In genomic region chrX:12979011-12979629, GRCh38 we compare ENCODE assay signal across 8 cellular contexts. TPM values are rescaled to one million over a fixed set of nuclear protein-coding genes. Genes with fewer than 3 reads are reported as not detected.
A peak's percentile ranks its signal among the peaks of the same experiment; 100 is the strongest.
DNase-seq lines count a peak whose midpoint lies in the region; ATAC-seq and TF ChIP-seq lines count a peak whose summit lies in the region.

No MANE protein-coding gene starts in this region.

- no peak overlapping the region; the same call in 1 of the 2 replicates for H3K14ac ChIP-seq in IMR-90 (replicated peaks; ENCODE audit: low read depth, low read length)

- H3K79me1 ChIP-seq in IMR-90 (ENCODE audit: low read depth in 1 of 2, low read length in 2 of 2), result peaks cover 0 to 6% of the 10 kb centered on the region in 2 experiments; a peak in 1 of 4 replicates

- peaks cover 12% of the 10 kb centered on the region; the same call in 1 of the 2 replicates for H4K20me1 ChIP-seq in IMR-90 (ENCODE audit: insufficient read depth, low read length)
- H4K20me1 ChIP-seq in neural cell (ENCODE audit: insufficient read depth), result no peaks in the 10 kb centered on the region

- peaks cover 50 to 72% (median 71%) of the 10 kb centered on the region in 3 donors for H3K4me1 Mint-ChIP-seq in CD8-positive, alpha-beta memory T cell

- H3K9ac ChIP-seq in IMR-90 (ENCODE audit: low read depth, low read length) (no peak overlapping the region), neural cell (ENCODE audit: low read length) (peak overlapping the region; percentile 98)

- no peak for TF ChIP-seq RAD21 in IMR-90 (IDR thresholded peaks at IDR 0.05; ENCODE audit: low read length)
- no peak for TF ChIP-seq RAD21 in neural cell (conservative IDR thresholded peaks at IDR 0.05)

- peaks cover 0 to 7% (median 0%) of the 10 kb centered on the region in 5 donors for H3K9me3 Mint-ChIP-seq in CD8-positive, alpha-beta memory T cell

- POLR2A ChIA-PET in CD8-positive, alpha-beta memory T cell (lab: Charles Lee), result interaction anchor here (0.8 to 15.0 kb wide), 14 partner anchors 11 to 112 kb away, joined by 3 to 194 read pairs (median 12); no protein-coding TSS in a partner anchor
- POLR2A ChIA-PET in IMR-90 (lab: Charles Lee; ENCODE audit: unreplicated experiment), result interaction anchor here (0.5 to 1.5 kb wide), 8 partner anchors 33 to 509 kb away, joined by 3 to 9 read pairs (median 4); no protein-coding TSS in a partner anchor

- H3K27ac ChIP-seq in CD8-positive, alpha-beta memory T cell (ENCODE audit: low read depth, low read length), result peak overlapping the region; percentile 65
- H3K27ac ChIP-seq in IMR-90 (ENCODE audit: insufficient read depth, low read length), result peak overlapping the region; percentile 74; the same call in 1 of the 2 replicates
- H3K27ac ChIP-seq in caudate nucleus (ENCODE audit: low read depth, low read length), result peak overlapping the region; percentile 18
- peak overlapping the region; percentile 99 for H3K27ac ChIP-seq in neural cell (ENCODE audit: low read length)

- no peak for TF ChIP-seq CTCF in IMR-90 (conservative IDR thresholded peaks at IDR 0.05; ENCODE audit: low read depth, low read length)
- TF ChIP-seq CTCF in neural cell (IDR thresholded peaks at IDR 0.05; ENCODE audit: poor library complexity, severe bottlenecking), result no peak

- peak overlapping the region; percentile 59; the same call in 1 of the 2 replicates for H3K23ac ChIP-seq in IMR-90 (ENCODE audit: low read depth, low read length)

- no peaks in the 10 kb centered on the region for H3F3A ChIP-seq in neural cell (ENCODE audit: insufficient read depth, low read length, poor library complexity, severe bottlenecking)

- intact Hi-C loops in IMR-90 (cut with micrococcal nuclease), result loop anchor here (2.0 to 10.0 kb wide), 5 partner anchors 96 to 398 kb away; no protein-coding TSS in a partner anchor

- DNase-seq in CD8-positive, alpha-beta memory T cell, result no peak
- DNase-seq in IMR-90 (no peak), caudate nucleus (lab: John Stamatoyannopoulos, UW) (no peak), DMS53 (lab: John Stamatoyannopoulos, UW) (no peak), NCI-H510A (lab: John Stamatoyannopoulos, UW) (no peak), COLO829 (ENCODE audit: low spot score) (no peak)
- no peak for DNase-seq in effector CD8-positive, alpha-beta T cell (lab: John Stamatoyannopoulos, UW)

- H3K9me2 ChIP-seq in neural cell (ENCODE audit: insufficient read depth, low read length), result no peaks in the 10 kb centered on the region

- H2AFZ ChIP-seq in IMR-90 (replicated peaks; ENCODE audit: low read length, poor library complexity) (no peak overlapping the region), neural cell (ENCODE audit: low read depth, low read length) (no peak overlapping the region)

- peak overlapping the region; percentile 66; the same call in 1 of the 2 replicates for H3K18ac ChIP-seq in IMR-90 (ENCODE audit: low read depth, low read length)

- peak overlapping the region; percentile 77 for H3K4me3 ChIP-seq in CD8-positive, alpha-beta memory T cell (ENCODE audit: low read length)
- H3K4me3 ChIP-seq in IMR-90 (ENCODE audit: insufficient read depth, low read depth, low read length) (no peak overlapping the region), neural cell (ENCODE audit: low read length) (peak overlapping the region; percentile 88)

- H2BK15ac ChIP-seq in IMR-90 (ENCODE audit: low read depth, low read length), result 0 out of 3 replicates have a peak overlapping the region, but pooled peaks have one; percentile 62

- H3K36me3 Mint-ChIP-seq in CD8-positive, alpha-beta memory T cell, result peaks cover 27 to 45% (median 28%) of the 10 kb centered on the region in 3 donors

- peak overlapping the region; percentile 38; the same call in 1 of the 2 replicates for H4K5ac ChIP-seq in IMR-90 (ENCODE audit: low read depth, low read length)

- no peaks in the 10 kb centered on the region for H3K27me3 ChIP-seq in CD8-positive, alpha-beta memory T cell (ENCODE audit: insufficient read depth, low read length, poor library complexity, severe bottlenecking)
- no peaks in the 10 kb centered on the region for H3K27me3 ChIP-seq in IMR-90 (ENCODE audit: control insufficient read depth, insufficient read depth, low read length)
- H3K27me3 ChIP-seq in neural cell (ENCODE audit: insufficient read depth, low read depth, low read length), result no peaks in the 10 kb centered on the region

- H3K9me3 ChIP-seq in CD8-positive, alpha-beta memory T cell (ENCODE audit: low read length), result no peaks in the 10 kb centered on the region
- H3K9me3 ChIP-seq in IMR-90 (ENCODE audit: control insufficient read depth, insufficient read depth, low read length) (no peaks in the 10 kb centered on the region), neural cell (ENCODE audit: low read length) (no peaks in the 10 kb centered on the region)

- H2BK120ac ChIP-seq in IMR-90 (ENCODE audit: low read depth, low read length), result peak overlapping the region; percentile 67

- peak overlapping the region; percentile 72; the same call in 1 of the 2 replicates for H4K91ac ChIP-seq in IMR-90 (ENCODE audit: insufficient read depth, low read depth, low read length)

- peaks cover 50% of the 10 kb centered on the region for H3K79me2 ChIP-seq in neural cell (replicated peaks; ENCODE audit: insufficient read depth, low read length)

- H3K4me2 ChIP-seq in IMR-90 (ENCODE audit: low read depth, low read length) (peak overlapping the region; percentile 35; the same call in 1 of the 2 replicates), neural cell (ENCODE audit: low read length) (peak overlapping the region; percentile 78)

- H2BK20ac ChIP-seq in IMR-90 (ENCODE audit: low read depth, low read length), result 0 out of 2 replicates have a peak overlapping the region, but pooled peaks have one; percentile 17

- in situ Hi-C loops in IMR-90 (cut with MboI; ENCODE audit: low sequenced_read_pairs), result no loop called here

- peaks cover 56% of the 10 kb centered on the region for H3K4me1 ChIP-seq in CD8-positive, alpha-beta memory T cell (ENCODE audit: insufficient read depth, low read length)
- no peaks in the 10 kb centered on the region; the same call in 1 of the 2 replicates for H3K4me1 ChIP-seq in IMR-90 (ENCODE audit: control insufficient read depth, insufficient read depth, low read length)

- no peak overlapping the region for H2AK9ac ChIP-seq in IMR-90 (replicated peaks; ENCODE audit: low read depth, low read length, poor library complexity)

- no peaks in the 10 kb centered on the region for H3K9me1 ChIP-seq in IMR-90 (ENCODE audit: insufficient read depth, low read length)

- no peak for TF ChIP-seq POLR2A in IMR-90 (IDR thresholded peaks at IDR 0.05; ENCODE audit: low read depth, low read length)

- peaks cover 22% of the 10 kb centered on the region for H3K36me3 ChIP-seq in CD8-positive, alpha-beta memory T cell (ENCODE audit: insufficient read depth, low read length)
- H3K36me3 ChIP-seq in IMR-90 (ENCODE audit: control insufficient read depth, insufficient read depth, low read length) (peaks cover 10% of the 10 kb centered on the region), neural cell (ENCODE audit: insufficient read depth, low read length) (no peaks in the 10 kb centered on the region)

- H3K56ac ChIP-seq in IMR-90 (ENCODE audit: extremely low read depth, insufficient read depth, low read length), result no peak overlapping the region

- no peak for ATAC-seq in IMR-90 (ENCODE audit: low read depth)

- peak overlapping the region; percentile 97 to 100 (median 98) for H3K4me3 Mint-ChIP-seq in CD8-positive, alpha-beta memory T cell

- BruUV-seq in IMR-90 (replicated peaks; lab: Mats Ljungman, UMichigan), result no TSS peak

- peak overlapping the region; percentile 68 for H2BK5ac ChIP-seq in IMR-90 (ENCODE audit: low read depth, low read length, poor library complexity, severe bottlenecking)

- dilution Hi-C loops in IMR-90 (cut with HindIII; ENCODE audit: low sequenced_read_pairs, unreplicated experiment), result no loop called here

- H3K4ac ChIP-seq in IMR-90 (ENCODE audit: low read depth, low read length), result peak overlapping the region; percentile 54; the same call in 1 of the 2 replicates

- H3K27ac Mint-ChIP-seq in CD8-positive, alpha-beta memory T cell, result peak overlapping the region; percentile 93 to 99 (median 96)

- CTCF ChIA-PET in CD8-positive, alpha-beta memory T cell (lab: Charles Lee), result interaction anchor here (0.8 to 16.4 kb wide), 8 partner anchors 19 to 509 kb away, joined by 4 to 224 read pairs (median 10); no protein-coding TSS in a partner anchor
- CTCF ChIA-PET in IMR-90 (lab: Yijun Ruan, JAX), result interaction anchor here (1.3 to 1.6 kb wide), 3 partner anchors 18 to 509 kb away, joined by 3 to 6 read pairs (median 4); no protein-coding TSS in a partner anchor

- peaks cover 0 to 34% of the 10 kb centered on the region in 2 donors for H3K27me3 Mint-ChIP-seq in CD8-positive, alpha-beta memory T cell

- peak overlapping the region; percentile 9 to 75; a peak in 3 of 4 replicates for H4K8ac ChIP-seq in IMR-90 (ENCODE audit: low read depth in 2 of 2, low read length in 2 of 2)

- TF ChIP-seq EP300 in neural cell (conservative IDR thresholded peaks at IDR 0.05; ENCODE audit: poor library complexity, severe bottlenecking), result no peak

- no CpG with 5 or more reads among the region's 6 CpGs for WGBS in IMR-90 (ENCODE audit: extremely low coverage in 2 of 2, insufficient read length in 1 of 2), 2 experiments

- H2AK5ac ChIP-seq in IMR-90 (ENCODE audit: low read depth, low read length), result 0 out of 2 replicates have a peak overlapping the region, but pooled peaks have one; percentile 44

TF ChIP-seq in IMR-90, 13 proteins besides CTCF, POLR2A, EP300 and RAD21 (continues in another document):
- TF ChIP-seq, protein P1, sequence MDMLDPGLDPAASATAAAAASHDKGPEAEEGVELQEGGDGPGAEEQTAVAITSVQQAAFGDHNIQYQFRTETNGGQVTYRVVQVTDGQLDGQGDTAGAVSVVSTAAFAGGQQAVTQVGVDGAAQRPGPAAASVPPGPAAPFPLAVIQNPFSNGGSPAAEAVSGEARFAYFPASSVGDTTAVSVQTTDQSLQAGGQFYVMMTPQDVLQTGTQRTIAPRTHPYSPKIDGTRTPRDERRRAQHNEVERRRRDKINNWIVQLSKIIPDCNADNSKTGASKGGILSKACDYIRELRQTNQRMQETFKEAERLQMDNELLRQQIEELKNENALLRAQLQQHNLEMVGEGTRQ (IDR thresholded peaks at IDR 0.05; ENCODE audit: low read depth, low read length), result no peak

TF ChIP-seq in neural cell, 6 proteins besides CTCF, POLR2A, EP300 and RAD21 (continues in another document):
- TF ChIP-seq TAF1 (IDR thresholded peaks at IDR 0.05; ENCODE audit: low read depth), result no peak

RNA-seq across cellular contexts. Expression of gene TMSB4X, which starts 4.2 kb away (rescaled TPM):
- 1,000 to 10,000 TPM; 3,415 to 3,478 TPM for total RNA-seq in CD8-positive, alpha-beta memory T cell
- polyA plus RNA-seq in CD8-positive, alpha-beta memory T cell, result 28,788 TPM
- 9,222 and 11,116 TPM in 2 replicates for total RNA-seq in IMR-90 (2012; rRNA removed)
- polyA plus RNA-seq in IMR-90 (2012; rRNA removed) (4,133 and 4,648 TPM in 2 replicates), neural cell (8,177 and 11,381 TPM in 2 replicates)
- polyA plus RNA-seq in IMR-90 (2012; cell fraction: cytosol; rRNA removed), result 4,164 and 9,036 TPM in 2 replicates
- polyA plus RNA-seq in IMR-90 (2012; cell fraction: nucleus; rRNA removed; ENCODE audit: low replicate concordance), result 567 and 1,669 TPM in 2 replicates
- polyA minus RNA-seq in neural cell, result 1,249 and 1,481 TPM in 2 replicates

Comparison
In these comparisons a context has a peak if more than half of its experiments do, and no peak if none do; other contexts are left out.
1. H3K27ac ChIP-seq: peak in every context shown above with its lines; median percentile 99 in neural cell; 74 in IMR-90; 65 in CD8-positive, alpha-beta memory T cell; 18 in caudate nucleus.